In the genomic region with DNA sequence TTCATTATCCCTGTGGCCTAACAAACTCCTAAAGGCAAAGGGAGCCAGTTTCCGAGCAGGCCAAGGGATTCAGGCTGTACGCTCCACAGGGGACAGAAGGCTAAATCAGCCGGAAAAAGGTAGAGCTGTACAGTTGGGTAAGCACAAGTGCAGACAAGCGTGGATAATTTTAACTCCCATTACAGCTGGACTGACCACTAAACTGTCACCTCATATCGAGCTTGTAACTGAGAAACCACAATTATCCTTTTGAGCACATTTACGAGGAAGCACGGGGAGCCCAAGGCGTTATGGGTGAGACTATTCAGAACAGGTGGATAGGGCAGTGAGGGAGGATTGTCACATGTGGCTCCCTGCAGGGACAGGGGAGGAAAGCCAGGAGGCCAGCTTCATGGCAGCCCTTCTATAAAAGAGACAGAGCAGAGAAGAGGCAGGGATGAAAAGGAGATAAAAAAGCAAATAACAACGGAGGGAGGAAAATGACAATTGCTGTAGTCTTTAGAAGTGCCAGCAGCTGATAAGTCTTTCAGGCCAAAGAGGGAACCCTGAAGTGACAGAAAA, we compare ENCODE assay signal across 12 cellular contexts.
DNase-seq lines count a peak whose midpoint lies in the region; ATAC-seq, FAIRE-seq and TF ChIP-seq lines count a peak whose summit lies in the region.
"Had no signal": no experiment of that assay in that cellular context is flagged by ENCODE, and none has a peak within 500 bp of the region (broad histone marks: within the 10 kb centered on the region; RNA-seq: fewer than 3 reads in every experiment).

No MANE protein-coding gene starts in this region.

- peak; percentile 32 for DNase-seq in Daoy (ENCODE audit: low read depth)
- DNase-seq in NCI-H146 treated with DMSO at 0.1 percent for 48 hours (lab: John Stamatoyannopoulos, UW; ENCODE audit: unreplicated experiment), result peak; percentile 99
- DNase-seq in GM12878 (ENCODE audit: low read depth, low spot score), result no peak
- DNase-seq in AG08396 (ENCODE audit: low spot score), result no peak
- no peak for DNase-seq in naive thymus-derived CD4-positive, alpha-beta T cell
- DNase-seq: CD8-positive, alpha-beta T cell; hippocampal formation; KG1 had no signal

- TF ChIP-seq CTCF in GM12878 (IDR thresholded peaks at IDR 0.05 in 2 of 3, conservative IDR thresholded peaks at IDR 0.05 in 1 of 3; ENCODE audit: control insufficient read depth in 2 of 3, extremely low read depth in 1 of 3, insufficient read depth in 1 of 3, low read depth in 3 of 3, low read length in 3 of 3), result no peak
- no peak for TF ChIP-seq CTCF in nephron (IDR thresholded peaks at IDR 0.05; ENCODE audit: unreplicated experiment in 3 of 3)

- H3K9me3 Mint-ChIP-seq in nephron, result peaks cover 4% of the 10 kb centered on the region
- H3K9me3 Mint-ChIP-seq in naive thymus-derived CD4-positive, alpha-beta T cell, result peaks cover 0 to 13% (median 4%) of the 10 kb centered on the region in 11 donors
- H3K9me3 Mint-ChIP-seq: CD8-positive, alpha-beta T cell; stimulated activated naive CD8-positive, alpha-beta T cell treated with anti-CD3 and anti-CD28 coated beads, Interleukin-15, Interleukin-2, amounts not matched to agents 100 ng/mL and 50 ng/mL, for 24 hours had no signal

- no peak overlapping the region for H3K9ac ChIP-seq in GM12878 (ENCODE audit: control insufficient read depth, insufficient read depth, low read length)

- intact Hi-C loops in GM12878 (cut with micrococcal nuclease; ENCODE audit: unreplicated experiment), result no loop called here
- intact Hi-C loops in naive thymus-derived CD4-positive, alpha-beta T cell (cut with micrococcal nuclease), result no loop called here

- peaks cover 15% of the 10 kb centered on the region for H3K27me3 Mint-ChIP-seq in nephron (ENCODE audit: low read depth)
- peaks cover 0 to 19% (median 0%) of the 10 kb centered on the region in 5 donors for H3K27me3 Mint-ChIP-seq in naive thymus-derived CD4-positive, alpha-beta T cell
- H3K27me3 Mint-ChIP-seq: stimulated activated naive CD8-positive, alpha-beta T cell treated with anti-CD3 and anti-CD28 coated beads, Interleukin-15, Interleukin-2, amounts not matched to agents 100 ng/mL and 50 ng/mL, for 24 hours had no signal

- 15% methylated on average over 9 of the region's 9 CpGs for WGBS in GM12878 (ENCODE audit: insufficient coverage, insufficient replicate concordance, low lambda C conversion rate, missing lambda C conversion rate)

- H3K4me2 ChIP-seq in GM12878 (ENCODE audit: control insufficient read depth, insufficient read depth), result no peak overlapping the region

- POLR2A ChIA-PET in GM12878 (lab: Charles Lee), result no interaction called here
- POLR2A ChIA-PET in naive thymus-derived CD4-positive, alpha-beta T cell (lab: Charles Lee), result no interaction called here

- RAD21 ChIA-PET in GM12878 (lab: Charles Lee; ENCODE audit: unreplicated experiment), result no interaction called here

- peak overlapping the region in 2 of 3 experiments; percentile 14 to 36 for H3K27ac Mint-ChIP-seq in nephron
- H3K27ac Mint-ChIP-seq in naive thymus-derived CD4-positive, alpha-beta T cell, result no peak overlapping the region
- H3K27ac Mint-ChIP-seq: CD8-positive, alpha-beta T cell; stimulated activated naive CD8-positive, alpha-beta T cell treated with anti-CD3 and anti-CD28 coated beads, Interleukin-15, Interleukin-2, amounts not matched to agents 100 ng/mL and 50 ng/mL, for 24 hours had no signal

- TF ChIP-seq RAD21 in GM12878 (IDR thresholded peaks at IDR 0.05; ENCODE audit: insufficient read depth, low read depth, low read length), result no peak

- FAIRE-seq in GM12878 (lab: Jason Lieb, UNC), result no peak

- H3K36me3 Mint-ChIP-seq in nephron (ENCODE audit: low read depth), result no peaks in the 10 kb centered on the region
- H3K36me3 Mint-ChIP-seq in naive thymus-derived CD4-positive, alpha-beta T cell, result peaks cover 0 to 4% (median 0%) of the 10 kb centered on the region in 5 donors
- H3K36me3 Mint-ChIP-seq: CD8-positive, alpha-beta T cell had no signal

- ATAC-seq in GM12878 (peak; percentile 61), HG03095 (IDR thresholded peaks at IDR 0.05; ENCODE audit: unreplicated experiment) (no peak), HG03442 (IDR thresholded peaks at IDR 0.05; ENCODE audit: unreplicated experiment) (no peak)
- no peak for ATAC-seq in naive thymus-derived CD4-positive, alpha-beta T cell
- ATAC-seq: CD8-positive, alpha-beta T cell had no signal

- SMC1A ChIA-PET in GM12878 (lab: Charles Lee; ENCODE audit: uncharacterized antibody, unreplicated experiment), result no interaction called here

- no peaks in the 10 kb centered on the region for H3K9me3 ChIP-seq in GM12878 (replicated peaks; ENCODE audit: control insufficient read depth, insufficient read depth, low read length)
- no peaks in the 10 kb centered on the region for H3K9me3 ChIP-seq in naive thymus-derived CD4-positive, alpha-beta T cell (ENCODE audit: control insufficient read depth in 2 of 3, low read length in 3 of 3)

- no peaks in the 10 kb centered on the region for H3K79me2 ChIP-seq in GM12878 (ENCODE audit: control insufficient read depth, insufficient read depth, low read length)

- in situ Hi-C loops in GM12878 (cut with MboI), result no loop called here

- no TSS peak for BruUV-seq in GM12878 (replicated peaks; lab: Mats Ljungman, UMichigan)

- H3K36me3 ChIP-seq in GM12878 (ENCODE audit: control insufficient read depth in 2 of 2, insufficient read depth in 2 of 2, low read length in 1 of 2), result no peaks in the 10 kb centered on the region
- no peaks in the 10 kb centered on the region for H3K36me3 ChIP-seq in naive thymus-derived CD4-positive, alpha-beta T cell (ENCODE audit: control insufficient read depth in 2 of 3, insufficient read depth in 3 of 3, low read length in 3 of 3)

- H3K27me3 ChIP-seq in GM12878 (replicated peaks in 1 of 2; ENCODE audit: control insufficient read depth in 2 of 2, insufficient read depth in 2 of 2, low read length in 1 of 2), result no peaks in the 10 kb centered on the region
- H3K27me3 ChIP-seq in naive thymus-derived CD4-positive, alpha-beta T cell (ENCODE audit: control insufficient read depth in 2 of 2, insufficient read depth in 2 of 2, low read length in 2 of 2), result no peaks in the 10 kb centered on the region

- H3K27ac ChIP-seq in GM12878 (ENCODE audit: control insufficient read depth, insufficient read depth), result no peak overlapping the region
- no peak overlapping the region for H3K27ac ChIP-seq in naive thymus-derived CD4-positive, alpha-beta T cell (ENCODE audit: low read depth, low read length)

- TF ChIP-seq POLR2A in GM12878 (IDR thresholded peaks at IDR 0.05; ENCODE audit: low read depth, low read length), result no peak

- CTCF ChIA-PET in GM12878 (lab: Yijun Ruan, JAX), result interaction anchor here (0.6 kb wide), 1 partner anchor 1057 kb away, joined by 3 read pairs; no protein-coding TSS in a partner anchor
- CTCF ChIA-PET in naive thymus-derived CD4-positive, alpha-beta T cell (lab: Charles Lee), result no interaction called here

- no peak for TF ChIP-seq EP300 in GM12878 (IDR thresholded peaks at IDR 0.05; ENCODE audit: borderline replicate concordance in 1 of 2, control insufficient read depth in 1 of 2, low read depth in 2 of 2, low read length in 2 of 2)

- H3K4me3 Mint-ChIP-seq in nephron, result no peak overlapping the region
- H3K4me3 Mint-ChIP-seq in naive thymus-derived CD4-positive, alpha-beta T cell, result no peak overlapping the region
- H3K4me3 Mint-ChIP-seq: CD8-positive, alpha-beta T cell; stimulated activated naive CD8-positive, alpha-beta T cell treated with anti-CD3 and anti-CD28 coated beads, Interleukin-15, Interleukin-2, amounts not matched to agents 100 ng/mL and 50 ng/mL, for 24 hours had no signal

- H3K4me1 ChIP-seq in GM12878 (ENCODE audit: control insufficient read depth, insufficient read depth, low read length), result no peaks in the 10 kb centered on the region
- H3K4me1 ChIP-seq in naive thymus-derived CD4-positive, alpha-beta T cell (ENCODE audit: control insufficient read depth in 2 of 2, insufficient read depth in 2 of 2, low read length in 2 of 2), result no peaks in the 10 kb centered on the region

- H3K4me3 ChIP-seq in GM12878, result no peak overlapping the region
- H3K4me3 ChIP-seq in naive thymus-derived CD4-positive, alpha-beta T cell (ENCODE audit: low read length), result no peak overlapping the region

- no peaks in the 10 kb centered on the region for H4K20me1 ChIP-seq in GM12878 (ENCODE audit: control insufficient read depth, insufficient read depth)

- no peak overlapping the region for H2AFZ ChIP-seq in GM12878 (ENCODE audit: control insufficient read depth, low read depth, low read length)

- H3K4me1 Mint-ChIP-seq in nephron, result peaks cover 49% of the 10 kb centered on the region
- H3K4me1 Mint-ChIP-seq in naive thymus-derived CD4-positive, alpha-beta T cell, result no peaks in the 10 kb centered on the region

TF ChIP-seq in GM12878, 131 proteins besides CTCF, POLR2A, EP300 and RAD21 (continues in another document):
- TF ChIP-seq, protein P1, sequence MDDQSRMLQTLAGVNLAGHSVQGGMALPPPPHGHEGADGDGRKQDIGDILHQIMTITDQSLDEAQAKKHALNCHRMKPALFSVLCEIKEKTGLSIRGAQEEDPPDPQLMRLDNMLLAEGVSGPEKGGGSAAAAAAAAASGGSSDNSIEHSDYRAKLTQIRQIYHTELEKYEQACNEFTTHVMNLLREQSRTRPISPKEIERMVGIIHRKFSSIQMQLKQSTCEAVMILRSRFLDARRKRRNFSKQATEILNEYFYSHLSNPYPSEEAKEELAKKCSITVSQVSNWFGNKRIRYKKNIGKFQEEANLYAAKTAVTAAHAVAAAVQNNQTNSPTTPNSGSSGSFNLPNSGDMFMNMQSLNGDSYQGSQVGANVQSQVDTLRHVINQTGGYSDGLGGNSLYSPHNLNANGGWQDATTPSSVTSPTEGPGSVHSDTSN (IDR thresholded peaks at IDR 0.05; ENCODE audit: insufficient replicate concordance, low read depth, low read length), result no peak
- TF ChIP-seq MTA2 (IDR thresholded peaks at IDR 0.05; ENCODE audit: low read depth) (peak; percentile 50; the same call in 1 of the 2 replicates), IKZF2 (IDR thresholded peaks at IDR 0.05) (peak in 1 of 2 experiments; percentile 10; a peak in 1 of 4 replicates), SREBF2 (IDR thresholded peaks at IDR 0.05; ENCODE audit: low read length) (no peak), BHLHE40 (IDR thresholded peaks at IDR 0.05; ENCODE audit: borderline replicate concordance in 1 of 2, low read depth in 2 of 2, low read length in 1 of 2) (0 out of 4 replicates have a peak, but pooled peaks of 1 of the 2 experiments have one; percentile 24), IKZF1 (conservative IDR thresholded peaks at IDR 0.05) (peak; percentile 30; the same call in 1 of the 2 replicates), POU2F2 (IDR thresholded peaks at IDR 0.05; ENCODE audit: borderline replicate concordance, low read depth, low read length) (no peak)

Comparison
In these comparisons a context has a peak if more than half of its experiments do, and no peak if none do; other contexts are left out.
1. DNase-seq: peak in Daoy (single experiment) and NCI-H146 treated with DMSO at 0.1 percent for 48 hours (single experiment); none in GM12878 (single experiment), AG08396 (single experiment) and naive thymus-derived CD4-positive, alpha-beta T cell (0 of 9).
2. H3K27ac Mint-ChIP-seq: peak in nephron (2 of 3); none in naive thymus-derived CD4-positive, alpha-beta T cell (0 of 9).